29 cellular contexts compared by ENCODE assay signal in genomic region chrX:71953946-71954345, GRCh38. TPM values are rescaled to one million over a fixed set of nuclear protein-coding genes. Genes with fewer than 3 reads are reported as not detected.
DNase-seq lines count a peak whose midpoint lies in the region; ATAC-seq, FAIRE-seq and TF ChIP-seq lines count a peak whose summit lies in the region.
"Had no signal": no experiment of that assay in that cellular context is flagged by ENCODE, and none has a peak within 500 bp of the region (broad histone marks: within the 10 kb centered on the region; RNA-seq: fewer than 3 reads in every experiment).

No MANE protein-coding gene starts in this region.

- H3K27me3 ChIP-seq in astrocyte (ENCODE audit: insufficient read depth, low read length) (no peaks in the 10 kb centered on the region), iPS-20b (ENCODE audit: insufficient read depth, low read length) (no peaks in the 10 kb centered on the region), sigmoid colon (no peaks in the 10 kb centered on the region)
- no peaks in the 10 kb centered on the region for H3K27me3 ChIP-seq in CD8-positive, alpha-beta memory T cell (ENCODE audit: insufficient read depth, low read length, poor library complexity, severe bottlenecking)
- H3K27me3 ChIP-seq: ascending aorta, SJSA1, transverse colon had no signal

- H3K9ac ChIP-seq in astrocyte (ENCODE audit: low read length) (no peak overlapping the region), iPS-20b (ENCODE audit: low read depth, low read length) (peak overlapping the region; percentile 27; the same call in 1 of the 2 replicates)

- no peak for TF ChIP-seq POLR2A in sigmoid colon (IDR thresholded peaks at IDR 0.05)

- no peaks in the 10 kb centered on the region for H3K4me1 Mint-ChIP-seq in activated naive CD8-positive, alpha-beta T cell treated with anti-CD3 and anti-CD28 coated beads for 36 hours
- H3K4me1 Mint-ChIP-seq in activated naive CD8-positive, alpha-beta T cell treated with anti-CD3 and anti-CD28 coated beads, Interleukin-2, amount 50 U/mL, for 24 hours = no peaks in the 10 kb centered on the region
- peaks cover 26% of the 10 kb centered on the region for H3K4me1 Mint-ChIP-seq in astrocyte (ENCODE audit: low read depth, unreplicated experiment)
- no peaks in the 10 kb centered on the region for H3K4me1 Mint-ChIP-seq in CD8-positive, alpha-beta memory T cell
- H3K4me1 Mint-ChIP-seq: activated CD4-positive, alpha-beta memory T cell treated with anti-CD3 and anti-CD28 coated beads, Interleukin-2, amount 10 ng/mL, durations not matched to agents 7 days and 5 days; B cell had no signal

- peak overlapping the region; percentile 20 for H3K27ac Mint-ChIP-seq in activated naive CD8-positive, alpha-beta T cell treated with anti-CD3 and anti-CD28 coated beads for 36 hours
- no peak overlapping the region for H3K27ac Mint-ChIP-seq in activated naive CD8-positive, alpha-beta T cell treated with anti-CD3 and anti-CD28 coated beads, Interleukin-2, amount 50 U/mL, for 24 hours
- H3K27ac Mint-ChIP-seq in astrocyte (ENCODE audit: unreplicated experiment) = no peak overlapping the region
- H3K27ac Mint-ChIP-seq in CD8-positive, alpha-beta memory T cell = no peak overlapping the region
- H3K27ac Mint-ChIP-seq: activated CD4-positive, alpha-beta memory T cell treated with anti-CD3 and anti-CD28 coated beads, Interleukin-2, amount 10 ng/mL, durations not matched to agents 7 days and 5 days; activated naive CD4-positive, alpha-beta T cell treated with anti-CD3 and anti-CD28 coated beads, Interleukin-2, amount 50 U/mL, for 72 hours; activated T-helper 2 cell treated with anti-CD3 and anti-CD28 coated beads, Interferon-gamma antibody, Interleukin-2, Interleukin-4, amounts not matched to agents 10 μg/mL and 5 μg/mL and 100 μg/mL, durations not matched to agents 14 hours and 24 hours and 36 hours; B cell; T-helper 1 cell treated with Interleukin-12 subunit alpha and Interleukin-12 subunit beta and Interleukin-4 antibody, amounts not matched to agents 30 μg/mL and 1 μg/mL, for 36 hours had no signal

- no peak for TF ChIP-seq EP300 in sigmoid colon (IDR thresholded peaks at IDR 0.05)

- no peak overlapping the region for H3K27ac ChIP-seq in astrocyte (ENCODE audit: low read depth, low read length)
- H3K27ac ChIP-seq in iPS-20b (ENCODE audit: low read length) = peak overlapping the region; percentile 47
- H3K27ac ChIP-seq in sigmoid colon = peak overlapping the region in 3 of 4 donors; percentile 36 to 70 (median 68)
- H3K27ac ChIP-seq in CD8-positive, alpha-beta memory T cell (ENCODE audit: low read depth, low read length) = no peak overlapping the region
- H3K27ac ChIP-seq: SJSA1 had no signal

- H3K27me3 Mint-ChIP-seq in activated naive CD8-positive, alpha-beta T cell treated with anti-CD3 and anti-CD28 coated beads for 36 hours = no peaks in the 10 kb centered on the region
- peaks cover 1% of the 10 kb centered on the region for H3K27me3 Mint-ChIP-seq in activated naive CD8-positive, alpha-beta T cell treated with anti-CD3 and anti-CD28 coated beads, Interleukin-2, amount 50 U/mL, for 24 hours
- H3K27me3 Mint-ChIP-seq in astrocyte (ENCODE audit: low read depth, unreplicated experiment) = no peaks in the 10 kb centered on the region
- H3K27me3 Mint-ChIP-seq in CD8-positive, alpha-beta memory T cell = peaks cover 0 to 12% of the 10 kb centered on the region in 2 donors

- peak; percentile 78 for FAIRE-seq in astrocyte (lab: Jason Lieb, UNC)
- FAIRE-seq: GM19239, TTC549 had no signal

- 64 to 79% methylated on average over 2 of the region's 2 CpGs for WGBS in sigmoid colon, 2 donors

- H3K4me2 ChIP-seq in astrocyte (ENCODE audit: low read length) = no peak overlapping the region

- CTCF ChIA-PET in CD8-positive, alpha-beta memory T cell (lab: Charles Lee) = no interaction called here

- H3K36me3 Mint-ChIP-seq in activated naive CD8-positive, alpha-beta T cell treated with anti-CD3 and anti-CD28 coated beads for 36 hours = no peaks in the 10 kb centered on the region
- no peaks in the 10 kb centered on the region for H3K36me3 Mint-ChIP-seq in activated naive CD8-positive, alpha-beta T cell treated with anti-CD3 and anti-CD28 coated beads, Interleukin-2, amount 50 U/mL, for 24 hours (ENCODE audit: low read depth)
- H3K36me3 Mint-ChIP-seq in astrocyte (ENCODE audit: low read depth, unreplicated experiment) = no peaks in the 10 kb centered on the region
- no peaks in the 10 kb centered on the region for H3K36me3 Mint-ChIP-seq in CD8-positive, alpha-beta memory T cell
- H3K36me3 Mint-ChIP-seq: activated naive CD4-positive, alpha-beta T cell treated with anti-CD3 and anti-CD28 coated beads, Interleukin-2, amount 50 U/mL, for 72 hours had no signal

- H2AFZ ChIP-seq in astrocyte (ENCODE audit: low read depth, low read length) = no peak overlapping the region

- H3K9me3 ChIP-seq in astrocyte (ENCODE audit: insufficient read depth, low read depth, low read length) (no peaks in the 10 kb centered on the region), iPS-20b (ENCODE audit: insufficient read depth, low read depth, low read length) (no peaks in the 10 kb centered on the region), sigmoid colon (no peaks in the 10 kb centered on the region)
- no peaks in the 10 kb centered on the region for H3K9me3 ChIP-seq in CD8-positive, alpha-beta memory T cell (ENCODE audit: low read length)
- H3K9me3 ChIP-seq: ascending aorta, SJSA1, transverse colon had no signal

- no peak for DNase-seq in activated naive CD8-positive, alpha-beta T cell treated with anti-CD3 and anti-CD28 coated beads for 36 hours
- DNase-seq in activated naive CD8-positive, alpha-beta T cell treated with anti-CD3 and anti-CD28 coated beads, Interleukin-2, amount 50 U/mL, for 24 hours = no peak
- DNase-seq in astrocyte (ENCODE audit: low read depth) = no peak
- DNase-seq in sigmoid colon = no peak
- no peak for DNase-seq in CD8-positive, alpha-beta memory T cell
- DNase-seq in iPS-NIHi7 (ENCODE audit: extremely low spot score) = no peak
- DNase-seq: activated CD4-positive, alpha-beta memory T cell treated with anti-CD3 and anti-CD28 coated beads, Interleukin-2, amount 10 ng/mL, durations not matched to agents 7 days and 5 days; activated CD4-positive, CD25-positive, alpha-beta regulatory T cell treated with anti-CD3 and anti-CD28 coated beads, Interleukin-2, amount 50 U/mL, for 72 hours; head of caudate nucleus; Karpas-422; mammary epithelial cell; NCI-H146; NCI-H2107; occipital lobe; retina; stimulated activated CD4-positive, alpha-beta T cell treated with anti-CD3 and anti-CD28 coated beads, Interleukin-2, amount 100 ng/mL, for 48 hours; transverse colon had no signal

- H3K79me2 ChIP-seq in astrocyte (ENCODE audit: insufficient read depth, low read length) = no peaks in the 10 kb centered on the region

- POLR2A ChIA-PET in CD8-positive, alpha-beta memory T cell (lab: Charles Lee) = no interaction called here

- intact Hi-C loops in sigmoid colon (cut with DNase I) = loop anchor here (5.0 kb wide), 1 partner anchor 42 kb away; the partner anchor contains the start of gene NHSL2

- no peak overlapping the region for H3K4me3 Mint-ChIP-seq in activated naive CD8-positive, alpha-beta T cell treated with anti-CD3 and anti-CD28 coated beads for 36 hours
- no peak overlapping the region for H3K4me3 Mint-ChIP-seq in activated naive CD8-positive, alpha-beta T cell treated with anti-CD3 and anti-CD28 coated beads, Interleukin-2, amount 50 U/mL, for 24 hours
- H3K4me3 Mint-ChIP-seq in astrocyte (ENCODE audit: unreplicated experiment) = no peak overlapping the region
- no peak overlapping the region for H3K4me3 Mint-ChIP-seq in CD8-positive, alpha-beta memory T cell
- H3K4me3 Mint-ChIP-seq: activated CD4-positive, alpha-beta memory T cell treated with anti-CD3 and anti-CD28 coated beads, Interleukin-2, amount 10 ng/mL, durations not matched to agents 7 days and 5 days; B cell; T-helper 1 cell treated with Interleukin-12 subunit alpha and Interleukin-12 subunit beta and Interleukin-4 antibody, amounts not matched to agents 30 μg/mL and 1 μg/mL, for 36 hours had no signal

- H3K4me1 ChIP-seq in astrocyte (ENCODE audit: insufficient read depth, low read length) = peaks cover 12% of the 10 kb centered on the region
- H3K4me1 ChIP-seq in iPS-20b (ENCODE audit: insufficient read depth, low read length) = peaks cover 25% of the 10 kb centered on the region
- peaks cover 0 to 44% (median 26%) of the 10 kb centered on the region in 4 donors for H3K4me1 ChIP-seq in sigmoid colon
- H3K4me1 ChIP-seq in CD8-positive, alpha-beta memory T cell (ENCODE audit: insufficient read depth, low read length) = no peaks in the 10 kb centered on the region
- H3K4me1 ChIP-seq: transverse colon had no signal

- no peaks in the 10 kb centered on the region for H3K9me3 Mint-ChIP-seq in activated naive CD8-positive, alpha-beta T cell treated with anti-CD3 and anti-CD28 coated beads for 36 hours
- no peaks in the 10 kb centered on the region for H3K9me3 Mint-ChIP-seq in activated naive CD8-positive, alpha-beta T cell treated with anti-CD3 and anti-CD28 coated beads, Interleukin-2, amount 50 U/mL, for 24 hours
- H3K9me3 Mint-ChIP-seq in astrocyte (ENCODE audit: unreplicated experiment) = peaks cover 2% of the 10 kb centered on the region
- H3K9me3 Mint-ChIP-seq in CD8-positive, alpha-beta memory T cell = no peaks in the 10 kb centered on the region
- H3K9me3 Mint-ChIP-seq: activated CD4-positive, alpha-beta memory T cell treated with anti-CD3 and anti-CD28 coated beads, Interleukin-2, amount 10 ng/mL, durations not matched to agents 7 days and 5 days; activated naive CD4-positive, alpha-beta T cell treated with anti-CD3 and anti-CD28 coated beads, Interleukin-2, amount 50 U/mL, for 72 hours; activated T-helper 2 cell treated with anti-CD3 and anti-CD28 coated beads, Interferon-gamma antibody, Interleukin-2, Interleukin-4, amounts not matched to agents 10 μg/mL and 5 μg/mL and 100 μg/mL, durations not matched to agents 14 hours and 24 hours and 36 hours; T-helper 1 cell treated with Interleukin-12 subunit alpha and Interleukin-12 subunit beta and Interleukin-4 antibody, amounts not matched to agents 30 μg/mL and 1 μg/mL, for 36 hours had no signal

- H3K36me3 ChIP-seq in astrocyte (ENCODE audit: insufficient read depth, low read length) (no peaks in the 10 kb centered on the region), iPS-20b (ENCODE audit: insufficient read depth, low read depth, low read length) (no peaks in the 10 kb centered on the region), sigmoid colon (no peaks in the 10 kb centered on the region)
- H3K36me3 ChIP-seq in CD8-positive, alpha-beta memory T cell (ENCODE audit: insufficient read depth, low read length) = no peaks in the 10 kb centered on the region
- H3K36me3 ChIP-seq: ascending aorta, SJSA1, transverse colon had no signal

- H3K4me3 ChIP-seq in astrocyte (ENCODE audit: insufficient read depth, low read depth, low read length) (no peak overlapping the region), iPS-20b (ENCODE audit: low read length) (no peak overlapping the region), sigmoid colon (no peak overlapping the region)
- H3K4me3 ChIP-seq in CD8-positive, alpha-beta memory T cell (ENCODE audit: low read length) = no peak overlapping the region
- H3K4me3 ChIP-seq: ascending aorta, SJSA1, transverse colon had no signal

- H4K20me1 ChIP-seq in astrocyte (ENCODE audit: insufficient read depth, low read length) = no peaks in the 10 kb centered on the region

- TF ChIP-seq CTCF in astrocyte (IDR thresholded peaks at IDR 0.05; ENCODE audit: insufficient read depth, low read depth, low read length) (no peak), sigmoid colon (IDR thresholded peaks at IDR 0.05) (no peak)

- no peak for ATAC-seq in activated naive CD8-positive, alpha-beta T cell treated with anti-CD3 and anti-CD28 coated beads, Interleukin-2, amount 50 U/mL, for 24 hours
- no peak for ATAC-seq in HG03521 (IDR thresholded peaks at IDR 0.05; ENCODE audit: unreplicated experiment)
- ATAC-seq: activated naive CD4-positive, alpha-beta T cell treated with anti-CD3 and anti-CD28 coated beads, Interleukin-2, amount 50 U/mL, for 72 hours; HCT116 had no signal

RNA-seq across cellular contexts. Expression of gene NHSL2, which starts 43.3 kb away (rescaled TPM):
- under 1 TPM; 0.10 to 0.31 TPM for total RNA-seq in activated naive CD8-positive, alpha-beta T cell treated with anti-CD3 and anti-CD28 coated beads for 36 hours
- total RNA-seq in astrocyte (13.0 and 14.8 TPM in 2 replicates), sigmoid colon (10 to 100 TPM in 3 of 4 donors, 1 to 10 TPM in 1; 8.1 to 21.3 (median 10.7) TPM)
- 1 to 10 TPM in 1 of 3 donors, under 1 TPM in 2; under 0.01 to 2.1 (median under 0.01) TPM for polyA plus RNA-seq in sigmoid colon
- total RNA-seq in CD8-positive, alpha-beta memory T cell = 1 to 10 TPM in 1 of 2 experiments, under 1 TPM in 1; 0.51 to 1.1 TPM
- polyA plus RNA-seq in CD8-positive, alpha-beta memory T cell = 17.8 TPM
- total RNA-seq: A172 had no signal

Comparison
In these comparisons a context has a peak if more than half of its experiments do, and no peak if none do; other contexts are left out.
1. H3K27ac ChIP-seq: peak in iPS-20b (single experiment) and sigmoid colon (3 of 4); none in astrocyte (single experiment) and CD8-positive, alpha-beta memory T cell (single experiment).